In genomic region chr15:53962646-53963561, GRCh38 we compare ENCODE assay signal across 8 cellular contexts. TPM values are rescaled to one million over a fixed set of nuclear protein-coding genes. Genes with fewer than 3 reads are reported as not detected.
DNase-seq lines count a peak whose midpoint lies in the region; ATAC-seq lines count a peak whose summit lies in the region.

No MANE protein-coding gene starts in this region.

- peak; percentile 12 for DNase-seq in CD1c-positive myeloid dendritic cell (ENCODE audit: extremely low spot score)
- peak; percentile 24 for DNase-seq in H4 (ENCODE audit: low spot score)
- peak; percentile 5 for DNase-seq in SK-N-DZ (ENCODE audit: low spot score)
- peak; percentile 30 for DNase-seq in glomerular visceral epithelial cell (ENCODE audit: extremely low spot score)
- peak; percentile 39 for DNase-seq in stimulated activated CD4-positive, alpha-beta T cell treated with anti-CD3 and anti-CD28 coated beads, Interleukin-15, amount 100 ng/mL, for 24 hours
- DNase-seq in NCI-H2029 (lab: John Stamatoyannopoulos, UW) = no peak
- DNase-seq in central memory CD4-positive, alpha-beta T cell = no peak

- ATAC-seq in GM19324 (IDR thresholded peaks at IDR 0.05; ENCODE audit: low FRiP score, unreplicated experiment) = no peak

RNA-seq across cellular contexts. Expression of gene UNC13C, which starts 15.3 kb away (rescaled TPM):
- total RNA-seq in H4 (2014; rRNA removed; shearing (Covaris generic)) = not detected in 2 replicates
- not detected in 2 replicates for polyA plus RNA-seq in SK-N-DZ (2014; cell fraction: cytosol; rRNA removed)
- not detected in 2 replicates for polyA plus RNA-seq in SK-N-DZ (2014; cell fraction: nucleus; rRNA removed)

Comparison
In these comparisons a context has a peak if more than half of its experiments do, and no peak if none do; other contexts are left out.
1. DNase-seq: peak in CD1c-positive myeloid dendritic cell (single experiment), H4 (single experiment), SK-N-DZ (single experiment), glomerular visceral epithelial cell (single experiment) and stimulated activated CD4-positive, alpha-beta T cell treated with anti-CD3 and anti-CD28 coated beads, Interleukin-15, amount 100 ng/mL, for 24 hours (single experiment); none in NCI-H2029 (single experiment) and central memory CD4-positive, alpha-beta T cell (single experiment).